15 cellular contexts compared by ENCODE assay signal in genomic region chr15:69304176-69304533, GRCh38. TPM values are rescaled to one million over a fixed set of nuclear protein-coding genes. Genes with fewer than 3 reads are reported as not detected.
A peak's percentile ranks its signal among the peaks of the same experiment; 100 is the strongest.
DNase-seq lines count a peak whose midpoint lies in the region; TF ChIP-seq lines count a peak whose summit lies in the region.
"Had no signal": no experiment of that assay in that cellular context is flagged by ENCODE, and none has a peak within 500 bp of the region (broad histone marks: within the 10 kb centered on the region; RNA-seq: fewer than 3 reads in every experiment).

No MANE protein-coding gene starts in this region.

- H3K36me3 ChIP-seq in BJ (ENCODE audit: control insufficient read depth, insufficient read depth, low read length), result no peaks in the 10 kb centered on the region
- no peaks in the 10 kb centered on the region for H3K36me3 ChIP-seq in colonic mucosa
- H3K36me3 ChIP-seq: cardiac muscle cell, thoracic aorta had no signal

- TF ChIP-seq CTCF in BJ (IDR thresholded peaks at IDR 0.05; ENCODE audit: insufficient read depth, low read depth, low read length) (no peak), colonic mucosa (IDR thresholded peaks at IDR 0.05) (no peak), nephron (IDR thresholded peaks at IDR 0.05; ENCODE audit: unreplicated experiment in 3 of 3) (no peak)

- DNase-seq in BJ (ENCODE audit: low read depth) (peak; percentile 26), NCI-H226 (peak; percentile 96), colonic mucosa (no peak), putamen (ENCODE audit: low spot score) (no peak), midbrain (lab: John Stamatoyannopoulos, UW) (no peak), LoVo (ENCODE audit: low spot score) (no peak)
- DNase-seq in activated CD4-positive, alpha-beta memory T cell treated with anti-CD3 and anti-CD28 coated beads, Interleukin-2, amount 10 ng/mL, durations not matched to agents 7 days and 5 days, result no peak
- DNase-seq: activated CD8-positive, alpha-beta memory T cell treated with anti-CD3 and anti-CD28 coated beads, Interleukin-2, amount 10 ng/mL, durations not matched to agents 7 days and 5 days; H9; naive B cell; NCI-H2081 treated with DMSO at 0.1 percent for 48 hours; stimulated activated CD4-positive, alpha-beta T cell treated with anti-CD3 and anti-CD28 coated beads, Interleukin-1b, Interleukin-23, amount 100 ng/mL, for 48 hours had no signal

- peak overlapping the region; percentile 55 for H3K27ac ChIP-seq in colonic mucosa
- H3K27ac ChIP-seq: cardiac muscle cell, thoracic aorta had no signal

- H3K36me3 Mint-ChIP-seq in nephron (ENCODE audit: low read depth), result peaks cover 7% of the 10 kb centered on the region
- no peaks in the 10 kb centered on the region for H3K36me3 Mint-ChIP-seq in activated CD4-positive, alpha-beta memory T cell treated with anti-CD3 and anti-CD28 coated beads, Interleukin-2, amount 10 ng/mL, durations not matched to agents 7 days and 5 days (ENCODE audit: low read depth)
- H3K36me3 Mint-ChIP-seq: activated CD8-positive, alpha-beta memory T cell treated with anti-CD3 and anti-CD28 coated beads, Interleukin-2, amount 10 ng/mL, durations not matched to agents 7 days and 5 days had no signal

- CTCF ChIA-PET in BJ (lab: Yijun Ruan, JAX), result interaction anchor here (0.6 to 1.3 kb wide), 4 partner anchors 11 to 245 kb away, joined by 3 to 4 read pairs (median 3); no protein-coding TSS in a partner anchor
- CTCF ChIA-PET in activated CD4-positive, alpha-beta memory T cell treated with anti-CD3 and anti-CD28 coated beads, Interleukin-2, amount 10 ng/mL, durations not matched to agents 7 days and 5 days (lab: Charles Lee), result no interaction called here

- peak overlapping the region in 2 of 3 experiments; percentile 55 to 91 for H3K27ac Mint-ChIP-seq in nephron
- no peak overlapping the region for H3K27ac Mint-ChIP-seq in activated CD4-positive, alpha-beta memory T cell treated with anti-CD3 and anti-CD28 coated beads, Interleukin-2, amount 10 ng/mL, durations not matched to agents 7 days and 5 days
- H3K27ac Mint-ChIP-seq: activated CD8-positive, alpha-beta memory T cell treated with anti-CD3 and anti-CD28 coated beads, Interleukin-2, amount 10 ng/mL, durations not matched to agents 7 days and 5 days had no signal

- H3K4me1 Mint-ChIP-seq in nephron, result peaks cover 11% of the 10 kb centered on the region
- H3K4me1 Mint-ChIP-seq in activated CD4-positive, alpha-beta memory T cell treated with anti-CD3 and anti-CD28 coated beads, Interleukin-2, amount 10 ng/mL, durations not matched to agents 7 days and 5 days, result no peaks in the 10 kb centered on the region
- H3K4me1 Mint-ChIP-seq: activated CD8-positive, alpha-beta memory T cell treated with anti-CD3 and anti-CD28 coated beads, Interleukin-2, amount 10 ng/mL, durations not matched to agents 7 days and 5 days had no signal

- H3K4me1 ChIP-seq in colonic mucosa, result no peaks in the 10 kb centered on the region

- H3K4me3 Mint-ChIP-seq in nephron, result no peak overlapping the region
- no peak overlapping the region for H3K4me3 Mint-ChIP-seq in activated CD4-positive, alpha-beta memory T cell treated with anti-CD3 and anti-CD28 coated beads, Interleukin-2, amount 10 ng/mL, durations not matched to agents 7 days and 5 days
- H3K4me3 Mint-ChIP-seq: activated CD8-positive, alpha-beta memory T cell treated with anti-CD3 and anti-CD28 coated beads, Interleukin-2, amount 10 ng/mL, durations not matched to agents 7 days and 5 days; H9; naive B cell had no signal

- no peaks in the 10 kb centered on the region for H3K9me3 ChIP-seq in colonic mucosa
- H3K9me3 ChIP-seq: thoracic aorta had no signal

- POLR2A ChIA-PET in BJ (lab: Charles Lee), result interaction anchor here (0.5 kb wide), 1 partner anchor 1463 kb away, joined by 4 read pairs; no protein-coding TSS in a partner anchor
- POLR2A ChIA-PET in activated CD4-positive, alpha-beta memory T cell treated with anti-CD3 and anti-CD28 coated beads, Interleukin-2, amount 10 ng/mL, durations not matched to agents 7 days and 5 days (lab: Charles Lee), result no interaction called here

- H3K9ac ChIP-seq in colonic mucosa (ENCODE audit: low read depth in 2 of 2, low read length in 2 of 2), result no peak overlapping the region

- no peak overlapping the region for H3K4me3 ChIP-seq in BJ (ENCODE audit: low read depth, low read length)
- H3K4me3 ChIP-seq in colonic mucosa, result no peak overlapping the region
- H3K4me3 ChIP-seq: cardiac muscle cell, thoracic aorta had no signal

- intact Hi-C loops in colonic mucosa (cut with DNase I), result no loop called here

- H3K9me3 Mint-ChIP-seq in nephron, result peaks cover 3% of the 10 kb centered on the region
- no peaks in the 10 kb centered on the region for H3K9me3 Mint-ChIP-seq in activated CD4-positive, alpha-beta memory T cell treated with anti-CD3 and anti-CD28 coated beads, Interleukin-2, amount 10 ng/mL, durations not matched to agents 7 days and 5 days

- no peaks in the 10 kb centered on the region for H3K27me3 ChIP-seq in BJ (ENCODE audit: control insufficient read depth, insufficient read depth, low read length)
- H3K27me3 ChIP-seq in colonic mucosa, result no peaks in the 10 kb centered on the region

- H3K27me3 Mint-ChIP-seq in nephron (ENCODE audit: low read depth), result peaks cover 67% of the 10 kb centered on the region
- peaks cover 30% of the 10 kb centered on the region for H3K27me3 Mint-ChIP-seq in activated CD4-positive, alpha-beta memory T cell treated with anti-CD3 and anti-CD28 coated beads, Interleukin-2, amount 10 ng/mL, durations not matched to agents 7 days and 5 days

RNA-seq across cellular contexts. Expression of gene PAQR5, which starts 5.4 kb away (rescaled TPM):
- 2.1 and 2.8 TPM in 2 replicates for polyA plus RNA-seq in BJ (2011; rRNA removed)
- 2.7 and 3.9 TPM in 2 replicates for polyA minus RNA-seq in BJ (2011; rRNA and poly(A)+ RNA removed)
- total RNA-seq in colonic mucosa, result 10 to 100 TPM; 36.3 to 71.1 TPM
- total RNA-seq in activated CD4-positive, alpha-beta memory T cell treated with anti-CD3 and anti-CD28 coated beads, Interleukin-2, amount 10 ng/mL, durations not matched to agents 7 days and 5 days, result not detected
- total RNA-seq: activated CD8-positive, alpha-beta memory T cell treated with anti-CD3 and anti-CD28 coated beads, Interleukin-2, amount 10 ng/mL, durations not matched to agents 7 days and 5 days had no signal

Comparison
In these comparisons a context has a peak if more than half of its experiments do, and no peak if none do; other contexts are left out.
1. DNase-seq: peak in BJ (single experiment) and NCI-H226 (single experiment); none in colonic mucosa (single experiment), activated CD4-positive, alpha-beta memory T cell treated with anti-CD3 and anti-CD28 coated beads, Interleukin-2, amount 10 ng/mL, durations not matched to agents 7 days and 5 days (single experiment), putamen (single experiment), midbrain (single experiment) and LoVo (single experiment).
2. RNA of gene PAQR5, which starts 5.4 kb away (total RNA-seq): 36.3 to 71.1 TPM in colonic mucosa; not detected in activated CD4-positive, alpha-beta memory T cell treated with anti-CD3 and anti-CD28 coated beads, Interleukin-2, amount 10 ng/mL, durations not matched to agents 7 days and 5 days; every median in the first group is over 10 times any median in the second.